ENCODE assay signal across 8 cellular contexts in the genomic region with DNA sequence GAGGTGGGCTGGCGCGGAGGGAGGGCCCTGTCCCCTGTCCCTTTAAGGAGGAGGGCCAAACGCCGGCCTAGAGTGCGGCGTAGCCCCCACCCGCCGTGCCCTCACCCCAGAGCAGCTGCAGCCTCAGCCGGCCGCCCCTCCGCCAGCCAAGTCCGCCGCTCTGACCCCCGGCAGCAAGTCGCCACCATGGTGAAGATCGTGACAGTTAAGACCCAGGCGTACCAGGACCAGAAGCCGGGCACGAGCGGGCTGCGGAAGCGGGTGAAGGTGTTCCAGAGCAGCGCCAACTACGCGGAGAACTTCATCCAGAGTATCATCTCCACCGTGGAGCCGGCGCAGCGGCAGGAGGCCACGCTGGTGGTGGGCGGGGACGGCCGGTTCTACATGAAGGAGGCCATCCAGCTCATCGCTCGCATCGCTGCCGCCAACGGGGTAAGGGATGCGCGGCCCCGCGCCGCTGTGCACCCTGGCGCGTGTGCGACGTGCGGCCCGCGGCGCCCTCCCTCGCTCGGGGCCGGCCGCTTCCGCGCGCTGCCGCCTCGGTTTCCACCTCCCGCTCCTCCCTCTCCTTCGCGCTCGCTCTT. TPM values are rescaled to one million over a fixed set of nuclear protein-coding genes. Genes with fewer than 3 reads are reported as not detected.
DNase-seq lines count a peak whose midpoint lies in the region; ATAC-seq and TF ChIP-seq lines count a peak whose summit lies in the region.

A gene (plus strand): TSS at position 109 of the 584 bp plus-strand sequence. CDS start 78 bp downstream, at position 187.

- H3K4me3 ChIP-seq in BJ (ENCODE audit: low read depth, low read length): peak within 1 kb of the TSS; percentile 63

- H3K36me3 ChIP-seq in BJ (ENCODE audit: control insufficient read depth, insufficient read depth, low read length): no peaks in the 10 kb centered on the region

- CTCF ChIA-PET in BJ (lab: Yijun Ruan, JAX): interaction anchor here (0.5 to 1.3 kb wide), 2 partner anchors 17 to 55 kb away, joined by 3 to 6 read pairs; no protein-coding TSS in a partner anchor

- no peak for TF ChIP-seq CTCF in BJ (IDR thresholded peaks at IDR 0.05; ENCODE audit: insufficient read depth, low read depth, low read length)

- POLR2A ChIA-PET in BJ (lab: Charles Lee): no interaction called here

- ATAC-seq in HG03432 (IDR thresholded peaks at IDR 0.05; ENCODE audit: unreplicated experiment): peak; percentile 82

- DNase-seq in BJ (ENCODE audit: low read depth) (peak; percentile 22), GM19238 (ENCODE audit: insufficient read length, low spot score) (peak; percentile 65), NCI-H526 treated with DMSO at 0.1 percent for 48 hours (lab: John Stamatoyannopoulos, UW) (peak; percentile 78), medulla oblongata (ENCODE audit: extremely low spot score) (peak; percentile 61)
- DNase-seq in activated CD8-positive, alpha-beta memory T cell treated with anti-CD3 and anti-CD28 coated beads for 1 hour (ENCODE audit: extremely low read depth in 1 of 2, low read depth in 1 of 2): peak; percentile 32 to 61
- DNase-seq in effector CD8-positive, alpha-beta T cell (lab: John Stamatoyannopoulos, UW): peak; percentile 51
- peak; percentile 57 for DNase-seq in stimulated activated CD8-positive, alpha-beta memory T cell treated with anti-CD3 and anti-CD28 coated beads, Interleukin-12 subunit alpha, Interleukin-12 subunit beta, amount 100 ng/mL, for 1 hour (ENCODE audit: low read depth)

- no peaks in the 10 kb centered on the region for H3K27me3 ChIP-seq in BJ (ENCODE audit: control insufficient read depth, insufficient read depth, low read length)

RNA-seq across cellular contexts. Expression of the gene that starts here (rescaled TPM):
- polyA plus RNA-seq in BJ (2011; rRNA removed): 29.6 and 34.8 TPM in 2 replicates
- 26.1 and 34.5 TPM in 2 replicates for polyA minus RNA-seq in BJ (2011; rRNA and poly(A)+ RNA removed)

Comparison
In these comparisons a context has a peak if more than half of its experiments do, and no peak if none do; other contexts are left out.
1. Peak in every context shown above with its lines: DNase-seq, ATAC-seq and H3K4me3 ChIP-seq.
2. DNase-seq: peak in every context shown above with its lines; median percentile 78 in NCI-H526 treated with DMSO at 0.1 percent for 48 hours; 65 in GM19238; 61 in medulla oblongata; 57 in stimulated activated CD8-positive, alpha-beta memory T cell treated with anti-CD3 and anti-CD28 coated beads, Interleukin-12 subunit alpha, Interleukin-12 subunit beta, amount 100 ng/mL, for 1 hour; 51 in effector CD8-positive, alpha-beta T cell; 46 in activated CD8-positive, alpha-beta memory T cell treated with anti-CD3 and anti-CD28 coated beads for 1 hour; 22 in BJ.